ENCODE assay signal across 14 cellular contexts in genomic region chr11:67434395-67434881, GRCh38. TPM values are rescaled to one million over a fixed set of nuclear protein-coding genes. Genes with fewer than 3 reads are reported as not detected.
DNase-seq lines count a peak whose midpoint lies in the region; TF ChIP-seq lines count a peak whose summit lies in the region.
"Had no signal": no experiment of that assay in that cellular context is flagged by ENCODE, and none has a peak within 500 bp of the region (broad histone marks: within the 10 kb centered on the region; RNA-seq: fewer than 3 reads in every experiment).

No MANE protein-coding gene starts in this region.

- H3K27me3 Mint-ChIP-seq in activated naive CD8-positive, alpha-beta T cell treated with anti-CD3 and anti-CD28 coated beads for 36 hours: no peaks in the 10 kb centered on the region

- no peaks in the 10 kb centered on the region for H4K20me1 ChIP-seq in OCI-LY3 (ENCODE audit: insufficient read depth, low read length)

- H3K27ac ChIP-seq in OCI-LY3 (ENCODE audit: low read length): peak overlapping the region; percentile 96
- H3K27ac ChIP-seq: left lung, VCaP had no signal

- peaks cover 34% of the 10 kb centered on the region for H3K4me1 Mint-ChIP-seq in activated naive CD8-positive, alpha-beta T cell treated with anti-CD3 and anti-CD28 coated beads for 36 hours

- peak overlapping the region; percentile 60 for H3K4me3 Mint-ChIP-seq in activated naive CD8-positive, alpha-beta T cell treated with anti-CD3 and anti-CD28 coated beads for 36 hours

- peak; percentile 40 for DNase-seq in activated naive CD4-positive, alpha-beta T cell treated with Interleukin-2 at 50 U/mL for 16 hours
- DNase-seq in activated naive CD4-positive, alpha-beta T cell (lab: John Stamatoyannopoulos, UW): no peak
- DNase-seq in activated naive CD8-positive, alpha-beta T cell treated with anti-CD3 and anti-CD28 coated beads for 36 hours: no peak
- DNase-seq in stimulated activated naive CD4-positive, alpha-beta T cell treated with Interleukin-2 at 50 U/mL for 16 hours (lab: John Stamatoyannopoulos, UW): peak; percentile 21
- DNase-seq in anterior cingulate cortex (lab: John Stamatoyannopoulos, UW): no peak
- DNase-seq in NCI-H2227 treated with DMSO at 0.1 percent for 48 hours (lab: John Stamatoyannopoulos, UW): no peak
- no peak for DNase-seq in BE2C
- DNase-seq: hippocampal formation, NCI-H1092, NCI-H510A had no signal

- peak overlapping the region; percentile 99 for H3K9ac ChIP-seq in OCI-LY3 (ENCODE audit: low read length)

- no peaks in the 10 kb centered on the region for H3K9me3 ChIP-seq in OCI-LY3 (ENCODE audit: insufficient read depth, low read length)
- H3K9me3 ChIP-seq in BE2C: no peaks in the 10 kb centered on the region
- H3K9me3 ChIP-seq: left lung had no signal

- H3K36me3 Mint-ChIP-seq in activated naive CD8-positive, alpha-beta T cell treated with anti-CD3 and anti-CD28 coated beads for 36 hours: peaks cover 40% of the 10 kb centered on the region

- H3K27me3 ChIP-seq in OCI-LY3 (ENCODE audit: low read depth, low read length): no peaks in the 10 kb centered on the region
- H3K27me3 ChIP-seq in BE2C: no peaks in the 10 kb centered on the region
- H3K27me3 ChIP-seq: left lung had no signal

- peaks cover 58% of the 10 kb centered on the region for H3K4me1 ChIP-seq in OCI-LY3 (ENCODE audit: low read length)
- peaks cover 9% of the 10 kb centered on the region for H3K4me1 ChIP-seq in BE2C

- H3K36me3 ChIP-seq in OCI-LY3 (replicated peaks; ENCODE audit: low read depth, low read length) (peaks cover 39% of the 10 kb centered on the region), BE2C (peaks cover 53% of the 10 kb centered on the region)

- H3K4me3 ChIP-seq in OCI-LY3 (ENCODE audit: low read length): peak overlapping the region; percentile 83
- no peak overlapping the region for H3K4me3 ChIP-seq in BE2C (ENCODE audit: low read depth, low read length)
- H3K4me3 ChIP-seq: left lung had no signal

- no peak overlapping the region for H2AFZ ChIP-seq in OCI-LY3 (ENCODE audit: low read depth, low read length)

- H3K27ac Mint-ChIP-seq in activated naive CD8-positive, alpha-beta T cell treated with anti-CD3 and anti-CD28 coated beads for 36 hours: peak overlapping the region; percentile 87

- H3K79me2 ChIP-seq in OCI-LY3 (ENCODE audit: low read length): peaks cover 56% of the 10 kb centered on the region

- no peaks in the 10 kb centered on the region for H3K9me3 Mint-ChIP-seq in activated naive CD8-positive, alpha-beta T cell treated with anti-CD3 and anti-CD28 coated beads for 36 hours

- TF ChIP-seq CTCF in OCI-LY3 (IDR thresholded peaks at IDR 0.05; ENCODE audit: low read depth, low read length) (no peak), BE2C (IDR thresholded peaks at IDR 0.05; ENCODE audit: low read depth, low read length) (no peak)

- peak overlapping the region; percentile 99 for H3K4me2 ChIP-seq in OCI-LY3 (ENCODE audit: low read length)

RNA-seq across cellular contexts. Expression of gene PTPRCAP, which starts 3.0 kb away (rescaled TPM):
- total RNA-seq in activated naive CD8-positive, alpha-beta T cell treated with anti-CD3 and anti-CD28 coated beads for 36 hours: 100 to 1,000 TPM; 110 to 117 TPM
- 2.6 TPM for polyA plus RNA-seq in BE2C (2012; ENCODE audit: insufficient read depth, insufficient read length, low read depth)

RNA-seq across cellular contexts. Expression of gene RPS6KB2, which starts 6.1 kb away (rescaled TPM):
- 10 to 100 TPM; 64.9 to 67.7 TPM for total RNA-seq in activated naive CD8-positive, alpha-beta T cell treated with anti-CD3 and anti-CD28 coated beads for 36 hours
- 292 TPM for polyA plus RNA-seq in BE2C (2012; ENCODE audit: insufficient read depth, insufficient read length, low read depth)

RNA-seq across cellular contexts. Expression of gene CORO1B, which starts 8.8 kb away (rescaled TPM):
- 100 to 1,000 TPM; 293 to 310 TPM for total RNA-seq in activated naive CD8-positive, alpha-beta T cell treated with anti-CD3 and anti-CD28 coated beads for 36 hours
- polyA plus RNA-seq in BE2C (2012; ENCODE audit: insufficient read depth, insufficient read length, low read depth): 182 TPM

RNA-seq across cellular contexts. Expression of gene GPR152, which starts 18.1 kb away (rescaled TPM):
- total RNA-seq in activated naive CD8-positive, alpha-beta T cell treated with anti-CD3 and anti-CD28 coated beads for 36 hours: not detected
- not detected for polyA plus RNA-seq in BE2C (2012; ENCODE audit: insufficient read depth, insufficient read length, low read depth)
- total RNA-seq: esophagus mucosa, left lung had no signal

RNA-seq across cellular contexts. Expression of gene CARNS1, which starts 19.0 kb away (rescaled TPM):
- 1 to 10 TPM; 3.1 to 3.7 TPM for total RNA-seq in activated naive CD8-positive, alpha-beta T cell treated with anti-CD3 and anti-CD28 coated beads for 36 hours
- 0.66 TPM for polyA plus RNA-seq in BE2C (2012; ENCODE audit: insufficient read depth, insufficient read length, low read depth)

Comparison
In these comparisons a context has a peak if more than half of its experiments do, and no peak if none do; other contexts are left out.
1. DNase-seq: peak in activated naive CD4-positive, alpha-beta T cell treated with Interleukin-2 at 50 U/mL for 16 hours (single experiment) and stimulated activated naive CD4-positive, alpha-beta T cell treated with Interleukin-2 at 50 U/mL for 16 hours (single experiment); none in activated naive CD4-positive, alpha-beta T cell (0 of 4), activated naive CD8-positive, alpha-beta T cell treated with anti-CD3 and anti-CD28 coated beads for 36 hours (single experiment), anterior cingulate cortex (0 of 58), NCI-H2227 treated with DMSO at 0.1 percent for 48 hours (single experiment) and BE2C (single experiment).